In genomic region chr5:134113908-134114875, GRCh38 we compare ENCODE assay signal across 8 cellular contexts. TPM values are rescaled to one million over a fixed set of nuclear protein-coding genes. Genes with fewer than 3 reads are reported as not detected.
DNase-seq lines count a peak whose midpoint lies in the region; ATAC-seq, FAIRE-seq and TF ChIP-seq lines count a peak whose summit lies in the region.

Gene TCF7, plus strand, starts transcription at chr5:134114681. Its CDS starts 226 bp downstream, at chr5:134114907.

- H3K4me3 ChIP-seq in fibroblast of villous mesenchyme (ENCODE audit: low read depth, low read length) (peak within 1 kb of the TSS; percentile 71), suprapubic skin (peak within 1 kb of the TSS; percentile 60)

- no peak for TF ChIP-seq EP300 in suprapubic skin (IDR thresholded peaks at IDR 0.05)

- peak within 1 kb of the TSS; percentile 39 to 78 for H3K27ac Mint-ChIP-seq in natural killer cell treated with Interleukin-12 subunit alpha and Interleukin-12 subunit beta and Interleukin-15 and Interleukin-18, amount 100 ng/mL, for 72 hours

- H3K4me3 Mint-ChIP-seq in natural killer cell treated with Interleukin-12 subunit alpha and Interleukin-12 subunit beta and Interleukin-15 and Interleukin-18, amount 100 ng/mL, for 72 hours = peak within 1 kb of the TSS; percentile 82

- no peak for FAIRE-seq in HTR-8/SVneo (lab: Jason Lieb, UNC)

- peaks cover 18 to 41% of the 10 kb centered on the region in 2 donors for H3K4me1 Mint-ChIP-seq in natural killer cell treated with Interleukin-12 subunit alpha and Interleukin-12 subunit beta and Interleukin-15 and Interleukin-18, amount 100 ng/mL, for 72 hours (ENCODE audit: low read depth in 2 of 2)

- H3K9me3 ChIP-seq in suprapubic skin = no peaks in the 10 kb centered on the region

- no peaks in the 10 kb centered on the region for H3K36me3 Mint-ChIP-seq in natural killer cell treated with Interleukin-12 subunit alpha and Interleukin-12 subunit beta and Interleukin-15 and Interleukin-18, amount 100 ng/mL, for 72 hours

- peak; percentile 79 for ATAC-seq in GM21423 (IDR thresholded peaks at IDR 0.05; ENCODE audit: unreplicated experiment)
- peak; percentile 84 to 90 for ATAC-seq in natural killer cell treated with Interleukin-12 subunit alpha and Interleukin-12 subunit beta and Interleukin-15 and Interleukin-18, amount 100 ng/mL, for 72 hours

- H3K27me3 ChIP-seq in suprapubic skin = no peaks in the 10 kb centered on the region

- no peak within 1 kb of the TSS for H3K27ac ChIP-seq in suprapubic skin

- TF ChIP-seq CTCF in fibroblast of villous mesenchyme (IDR thresholded peaks at IDR 0.05; ENCODE audit: insufficient read depth, low read depth, low read length) (no peak), suprapubic skin (IDR thresholded peaks at IDR 0.05) (no peak)

- TF ChIP-seq POLR2A in suprapubic skin (IDR thresholded peaks at IDR 0.05) = no peak

- peaks cover 0 to 12% of the 10 kb centered on the region in 2 donors for H3K27me3 Mint-ChIP-seq in natural killer cell treated with Interleukin-12 subunit alpha and Interleukin-12 subunit beta and Interleukin-15 and Interleukin-18, amount 100 ng/mL, for 72 hours

- no peaks in the 10 kb centered on the region for H3K36me3 ChIP-seq in suprapubic skin

- WGBS in suprapubic skin = 3% methylated on average over 16 of the region's 89 CpGs

- DNase-seq in DMS153 (lab: John Stamatoyannopoulos, UW) (peak; percentile 18), HTR-8/SVneo (ENCODE audit: insufficient read length, low spot score) (peak; percentile 86), RPMI7951 (ENCODE audit: low read depth) (peak; percentile 82), fibroblast of villous mesenchyme (ENCODE audit: low read depth) (peak; percentile 76), suprapubic skin (ENCODE audit: low spot score in 2 of 2) (peak in 1 of 2 donors; percentile 81)
- peak; percentile 78 for DNase-seq in activated effector memory CD4-positive, alpha-beta T cell treated with Interleukin-2 at 50 U/mL for 16 hours
- peak; percentile 72 for DNase-seq in natural killer cell treated with Interleukin-12 subunit alpha and Interleukin-12 subunit beta and Interleukin-15 and Interleukin-18, amount 100 ng/mL, for 72 hours (ENCODE audit: low spot score)

- H3K9me3 Mint-ChIP-seq in natural killer cell treated with Interleukin-12 subunit alpha and Interleukin-12 subunit beta and Interleukin-15 and Interleukin-18, amount 100 ng/mL, for 72 hours = no peaks in the 10 kb centered on the region

- H3K4me1 ChIP-seq in suprapubic skin = peaks cover 32% of the 10 kb centered on the region

RNA-seq across cellular contexts. Expression of gene TCF7, which starts in this region (rescaled TPM):
- total RNA-seq in RPMI7951 (2014; rRNA removed; shearing (Covaris generic)) = 9.1 and 12.3 TPM in 2 replicates
- total RNA-seq in fibroblast of villous mesenchyme (under 0.01 and 0.97 TPM in 2 replicates), suprapubic skin (1 to 10 TPM; 2.9 to 7.2 (median 4.9) TPM)
- 1 to 10 TPM; 2.6 to 6.1 TPM for total RNA-seq in natural killer cell treated with Interleukin-12 subunit alpha and Interleukin-12 subunit beta and Interleukin-15 and Interleukin-18, amount 100 ng/mL, for 72 hours

Comparison
In these comparisons a context has a peak if more than half of its experiments do, and no peak if none do; other contexts are left out.
1. Peak in DNase-seq and H3K4me3 ChIP-seq in fibroblast of villous mesenchyme; RNA of the gene not detected or under 1 TPM.